9 cellular contexts compared by ENCODE assay signal in the genomic region with DNA sequence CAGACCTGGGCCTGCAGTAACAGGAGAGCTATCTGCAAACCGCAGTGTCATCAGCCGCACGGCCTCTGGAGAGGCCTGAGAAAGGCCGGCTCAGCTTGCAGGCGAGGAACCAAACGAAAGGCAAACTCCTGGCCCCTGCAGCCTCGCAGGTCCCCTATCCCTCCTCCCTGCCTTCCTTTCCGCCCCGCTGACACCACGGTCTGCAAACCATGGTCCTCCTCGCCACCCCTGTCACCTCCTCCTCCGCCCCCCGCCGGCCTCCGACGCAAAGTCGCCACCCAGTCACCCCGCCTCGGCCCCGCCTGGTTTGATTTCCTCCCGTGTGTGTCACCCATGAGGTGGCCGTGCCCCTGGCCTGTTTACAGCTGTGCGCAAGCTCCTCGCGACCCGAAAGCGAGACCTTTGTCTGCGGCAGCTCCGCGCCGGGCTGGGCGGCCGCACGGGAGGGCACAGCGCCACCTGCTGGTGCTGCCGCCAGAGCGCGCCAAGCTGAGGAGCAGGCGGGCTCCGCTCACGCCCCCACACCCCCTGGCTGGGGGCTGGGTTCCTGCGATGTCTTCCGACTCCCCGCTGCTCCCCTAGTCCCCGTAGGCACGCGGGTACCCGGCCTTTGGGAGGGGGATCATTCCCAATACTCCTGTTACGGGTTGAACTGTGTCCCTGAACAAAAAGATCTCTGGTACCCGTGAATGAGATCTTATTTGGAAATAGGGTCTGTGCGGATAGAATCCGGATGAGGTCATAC. TPM values are rescaled to one million over a fixed set of nuclear protein-coding genes. Genes with fewer than 3 reads are reported as not detected.
A peak's percentile ranks its signal among the peaks of the same experiment; 100 is the strongest.
DNase-seq lines count a peak whose midpoint lies in the region; FAIRE-seq and TF ChIP-seq lines count a peak whose summit lies in the region.
"Had no signal": no experiment of that assay in that cellular context is flagged by ENCODE, and none has a peak within 500 bp of the region (broad histone marks: within the 10 kb centered on the region; RNA-seq: fewer than 3 reads in every experiment).

No MANE protein-coding gene starts in this region.

- H3K4me1 Mint-ChIP-seq in activated T-helper 2 cell treated with anti-CD3 and anti-CD28 coated beads, Interferon-gamma antibody, Interleukin-2, Interleukin-4, amounts not matched to agents 10 μg/mL and 5 μg/mL and 100 μg/mL, durations not matched to agents 14 hours and 24 hours and 36 hours (ENCODE audit: low read depth), result peaks cover 46% of the 10 kb centered on the region

- TF ChIP-seq CTCF in foreskin fibroblast (IDR thresholded peaks at IDR 0.05; ENCODE audit: low read depth, low read length), result peak; percentile 96

- intact Hi-C loops in activated T-helper 2 cell treated with anti-CD3 and anti-CD28 coated beads, Interferon-gamma antibody, Interleukin-2, Interleukin-4, amounts not matched to agents 10 μg/mL and 5 μg/mL and 100 μg/mL, durations not matched to agents 14 hours and 24 hours and 36 hours (cut with micrococcal nuclease), result loop anchor here (1.0 to 10.0 kb wide), 4 partner anchors 9 to 230 kb away; a partner anchor contains a TSS

- H3K36me3 Mint-ChIP-seq in activated T-helper 2 cell treated with anti-CD3 and anti-CD28 coated beads, Interferon-gamma antibody, Interleukin-2, Interleukin-4, amounts not matched to agents 10 μg/mL and 5 μg/mL and 100 μg/mL, durations not matched to agents 14 hours and 24 hours and 36 hours (ENCODE audit: low read depth), result peaks cover 19% of the 10 kb centered on the region

- peak; percentile 93 for FAIRE-seq in HTR-8/SVneo (lab: Jason Lieb, UNC)
- FAIRE-seq: TTC549 had no signal

- H3K27me3 Mint-ChIP-seq in activated T-helper 2 cell treated with anti-CD3 and anti-CD28 coated beads, Interferon-gamma antibody, Interleukin-2, Interleukin-4, amounts not matched to agents 10 μg/mL and 5 μg/mL and 100 μg/mL, durations not matched to agents 14 hours and 24 hours and 36 hours (ENCODE audit: low read depth), result no peaks in the 10 kb centered on the region

- H3K36me3 ChIP-seq in BLaER1 treated with 17β-estradiol and CSF1 and Interleukin-3, amounts not matched to agents 10 nM and 100 nM, result peaks cover 0 to 28% (median 9%) of the 10 kb centered on the region in 11 experiments; a peak in 13 of 22 replicates

- no peaks in the 10 kb centered on the region for H3K9me3 Mint-ChIP-seq in activated T-helper 2 cell treated with anti-CD3 and anti-CD28 coated beads, Interferon-gamma antibody, Interleukin-2, Interleukin-4, amounts not matched to agents 10 μg/mL and 5 μg/mL and 100 μg/mL, durations not matched to agents 14 hours and 24 hours and 36 hours

- H3K9me3 ChIP-seq in BLaER1 treated with 17β-estradiol and CSF1 and Interleukin-3, amounts not matched to agents 10 nM and 100 nM (replicated peaks in 1 of 11), result no peaks in the 10 kb centered on the region

- peak overlapping the region; percentile 69 for H3K4me3 Mint-ChIP-seq in activated T-helper 2 cell treated with anti-CD3 and anti-CD28 coated beads, Interferon-gamma antibody, Interleukin-2, Interleukin-4, amounts not matched to agents 10 μg/mL and 5 μg/mL and 100 μg/mL, durations not matched to agents 14 hours and 24 hours and 36 hours (ENCODE audit: low read depth)

- peak overlapping the region; percentile 50 to 100 (median 69) for H3K9ac ChIP-seq in BLaER1 treated with 17β-estradiol and CSF1 and Interleukin-3, amounts not matched to agents 10 nM and 100 nM

- H3K27ac ChIP-seq in BLaER1 treated with 17β-estradiol and CSF1 and Interleukin-3, amounts not matched to agents 10 nM and 100 nM, result peak overlapping the region in 10 of 11 experiments; percentile 24 to 71 (median 52); a peak in 18 of 22 replicates
- peak overlapping the region; percentile 99 for H3K27ac ChIP-seq in temporal lobe (ENCODE audit: low read depth, low read length)

- H3K4me3 ChIP-seq in BLaER1 treated with 17β-estradiol and CSF1 and Interleukin-3, amounts not matched to agents 10 nM and 100 nM, result peak overlapping the region; percentile 26 to 58 (median 42); a peak in 18 of 20 replicates
- peak overlapping the region; percentile 30 to 46 for H3K4me3 ChIP-seq in foreskin fibroblast (ENCODE audit: low read depth in 1 of 2, low read length in 2 of 2)

- peaks cover 70 to 85% (median 82%) of the 10 kb centered on the region in 10 experiments for H3K4me1 ChIP-seq in BLaER1 treated with 17β-estradiol and CSF1 and Interleukin-3, amounts not matched to agents 10 nM and 100 nM

- peak overlapping the region; percentile 80 to 99 (median 97) for H3K4me2 ChIP-seq in BLaER1 treated with 17β-estradiol and CSF1 and Interleukin-3, amounts not matched to agents 10 nM and 100 nM

- peak overlapping the region; percentile 89 for H3K27ac Mint-ChIP-seq in activated T-helper 2 cell treated with anti-CD3 and anti-CD28 coated beads, Interferon-gamma antibody, Interleukin-2, Interleukin-4, amounts not matched to agents 10 μg/mL and 5 μg/mL and 100 μg/mL, durations not matched to agents 14 hours and 24 hours and 36 hours

- H3K27me3 ChIP-seq in BLaER1 treated with 17β-estradiol and CSF1 and Interleukin-3, amounts not matched to agents 10 nM and 100 nM, result no peaks in the 10 kb centered on the region

- DNase-seq in GM19240 (ENCODE audit: insufficient read length, low spot score) (peak; percentile 99), HTR-8/SVneo (ENCODE audit: insufficient read length, low spot score) (no peak), RPMI8226 (peak; percentile 97), foreskin fibroblast (peak; percentile 71 to 85), nucleus accumbens (lab: John Stamatoyannopoulos, UW) (peak in 51 of 56 donors; percentile 36 to 88 (median 69))
- peak; percentile 94 for DNase-seq in activated T-helper 2 cell treated with anti-CD3 and anti-CD28 coated beads, Interferon-gamma antibody, Interleukin-2, Interleukin-4, amounts not matched to agents 10 μg/mL and 5 μg/mL and 100 μg/mL, durations not matched to agents 14 hours and 24 hours and 36 hours (ENCODE audit: low spot score)

- H4K20me1 ChIP-seq in BLaER1 treated with 17β-estradiol and CSF1 and Interleukin-3, amounts not matched to agents 10 nM and 100 nM, result peaks cover 70 to 92% (median 88%) of the 10 kb centered on the region in 11 experiments

RNA-seq across cellular contexts. Expression of a gene that starts 19.4 kb away (rescaled TPM):
- total RNA-seq in activated T-helper 2 cell treated with anti-CD3 and anti-CD28 coated beads, Interferon-gamma antibody, Interleukin-2, Interleukin-4, amounts not matched to agents 10 μg/mL and 5 μg/mL and 100 μg/mL, durations not matched to agents 14 hours and 24 hours and 36 hours, result 6.8 and 7.4 TPM in 2 replicates
- total RNA-seq in temporal lobe, result 1.5 TPM

RNA-seq across cellular contexts. Expression of a gene that starts 23.3 kb away (rescaled TPM):
- 78.8 and 85.8 TPM in 2 replicates for total RNA-seq in activated T-helper 2 cell treated with anti-CD3 and anti-CD28 coated beads, Interferon-gamma antibody, Interleukin-2, Interleukin-4, amounts not matched to agents 10 μg/mL and 5 μg/mL and 100 μg/mL, durations not matched to agents 14 hours and 24 hours and 36 hours
- 92.0 TPM for total RNA-seq in temporal lobe
